Comparison of ENCODE assay signal across 1 cellular context in the genomic region with DNA sequence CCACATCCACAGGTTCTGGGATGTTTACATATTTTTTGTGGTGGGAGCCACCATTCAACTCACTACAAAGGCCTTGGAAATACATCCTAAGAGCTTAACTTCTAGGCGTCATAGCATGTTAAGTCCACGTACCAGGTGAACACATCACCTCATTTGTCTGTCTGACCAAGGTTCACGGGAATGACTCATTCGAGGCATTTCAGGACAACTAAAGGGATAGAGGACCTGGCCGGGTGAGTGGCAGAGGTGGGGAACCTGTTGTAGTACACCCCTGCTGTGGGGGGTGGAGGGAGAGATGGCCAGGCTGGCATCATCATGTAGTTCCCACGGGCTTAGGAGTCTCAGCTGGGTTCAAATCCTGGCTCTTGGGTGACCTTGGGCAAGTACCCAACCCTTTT.
A peak's percentile ranks its signal among the peaks of the same experiment; 100 is the strongest.
TF ChIP-seq lines count a peak whose summit lies in the region.

No MANE protein-coding gene starts in this region.

TF ChIP-seq in liver, 16 proteins besides CTCF, POLR2A, EP300 and RAD21 (continued from another document):
- TF ChIP-seq, protein P1, sequence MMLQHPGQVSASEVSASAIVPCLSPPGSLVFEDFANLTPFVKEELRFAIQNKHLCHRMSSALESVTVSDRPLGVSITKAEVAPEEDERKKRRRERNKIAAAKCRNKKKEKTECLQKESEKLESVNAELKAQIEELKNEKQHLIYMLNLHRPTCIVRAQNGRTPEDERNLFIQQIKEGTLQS (IDR thresholded peaks at IDR 0.05), result peak; percentile 95
- TF ChIP-seq, protein P2, sequence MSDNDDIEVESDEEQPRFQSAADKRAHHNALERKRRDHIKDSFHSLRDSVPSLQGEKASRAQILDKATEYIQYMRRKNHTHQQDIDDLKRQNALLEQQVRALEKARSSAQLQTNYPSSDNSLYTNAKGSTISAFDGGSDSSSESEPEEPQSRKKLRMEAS (IDR thresholded peaks at IDR 0.05), result no peak
- no peak for TF ChIP-seq ZBTB33 (IDR thresholded peaks at IDR 0.05)
- TF ChIP-seq GABPA (IDR thresholded peaks at IDR 0.05 in 1 of 2, conservative IDR thresholded peaks at IDR 0.05 in 1 of 2), result no peak
- peak; percentile 69 for TF ChIP-seq SP1 (IDR thresholded peaks at IDR 0.05)
